Comparison of ENCODE assay signal across 9 cellular contexts in the genomic region with DNA sequence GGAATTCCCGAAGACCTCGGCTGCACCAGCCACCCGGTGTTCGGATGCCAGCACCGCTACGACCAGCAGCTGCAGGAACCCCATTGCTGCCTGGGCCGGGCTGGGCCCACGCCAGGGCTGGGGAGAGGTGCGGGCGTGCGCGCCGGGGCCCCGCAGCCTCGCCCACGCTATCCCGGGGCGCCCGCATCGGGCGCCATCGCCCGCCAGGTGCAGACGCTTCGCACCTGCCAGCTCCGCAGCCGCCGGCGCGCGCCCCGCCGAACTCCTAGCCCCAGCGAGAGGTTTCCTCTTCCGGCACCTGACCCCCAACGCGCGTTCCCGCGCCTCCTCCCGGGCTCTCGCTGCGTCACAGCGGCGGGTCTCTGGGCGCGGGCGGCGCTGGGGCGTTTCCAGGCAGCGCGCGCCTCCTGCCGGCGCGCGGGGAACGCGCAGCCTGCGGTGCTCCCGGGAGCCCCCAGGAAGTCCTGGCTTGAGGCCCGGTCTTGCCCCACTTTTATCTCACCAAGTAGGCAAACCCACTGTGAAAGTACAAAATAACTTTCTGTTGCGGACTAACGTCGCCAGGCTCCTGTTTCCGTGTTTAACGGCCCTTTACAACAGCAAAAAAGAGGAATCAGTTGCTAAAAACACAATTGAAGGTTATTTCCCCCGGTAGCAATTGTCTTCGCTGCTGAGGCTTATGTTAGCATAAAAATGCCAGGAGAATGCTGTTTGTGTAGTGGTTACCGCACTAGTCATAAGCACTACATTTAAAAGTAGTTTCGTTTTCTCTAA. TPM values are rescaled to one million over a fixed set of nuclear protein-coding genes. Genes with fewer than 3 reads are reported as not detected.
DNase-seq lines count a peak whose midpoint lies in the region; ATAC-seq, FAIRE-seq and TF ChIP-seq lines count a peak whose summit lies in the region.
"Had no signal": no experiment of that assay in that cellular context is flagged by ENCODE, and none has a peak within 500 bp of the region (broad histone marks: within the 10 kb centered on the region; RNA-seq: fewer than 3 reads in every experiment).

A gene with protein sequence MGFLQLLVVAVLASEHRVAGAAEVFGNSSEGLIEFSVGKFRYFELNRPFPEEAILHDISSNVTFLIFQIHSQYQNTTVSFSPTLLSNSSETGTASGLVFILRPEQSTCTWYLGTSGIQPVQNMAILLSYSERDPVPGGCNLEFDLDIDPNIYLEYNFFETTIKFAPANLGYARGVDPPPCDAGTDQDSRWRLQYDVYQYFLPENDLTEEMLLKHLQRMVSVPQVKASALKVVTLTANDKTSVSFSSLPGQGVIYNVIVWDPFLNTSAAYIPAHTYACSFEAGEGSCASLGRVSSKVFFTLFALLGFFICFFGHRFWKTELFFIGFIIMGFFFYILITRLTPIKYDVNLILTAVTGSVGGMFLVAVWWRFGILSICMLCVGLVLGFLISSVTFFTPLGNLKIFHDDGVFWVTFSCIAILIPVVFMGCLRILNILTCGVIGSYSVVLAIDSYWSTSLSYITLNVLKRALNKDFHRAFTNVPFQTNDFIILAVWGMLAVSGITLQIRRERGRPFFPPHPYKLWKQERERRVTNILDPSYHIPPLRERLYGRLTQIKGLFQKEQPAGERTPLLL (minus strand): TSS at position 300 of the 774 bp plus-strand sequence. CDS start 216 bp downstream, at position 84.

- H3K27me3 ChIP-seq in bronchial epithelial cell (ENCODE audit: control insufficient read depth, insufficient read depth, low read length) = no peaks in the 10 kb centered on the region

- TF ChIP-seq POLR2A in GM18951 (IDR thresholded peaks at IDR 0.05; ENCODE audit: extremely low read depth, insufficient read depth, insufficient read length) = peak; percentile 91

- FAIRE-seq in bronchial epithelial cell (lab: Jason Lieb, UNC) = no peak
- FAIRE-seq: TTC549 had no signal

- no peaks in the 10 kb centered on the region for H3K36me3 ChIP-seq in bronchial epithelial cell (ENCODE audit: control insufficient read depth, insufficient read depth, low read length)

- in situ Hi-C loops in GM18951 (cut with MboI; ENCODE audit: low sequenced_read_pairs, unreplicated experiment) = no loop called here

- TF ChIP-seq CTCF in AG09309 (IDR thresholded peaks at IDR 0.05; ENCODE audit: control insufficient read depth, insufficient read depth, low read depth, low read length, missing control alignments) (peak; percentile 65), WI38 (IDR thresholded peaks at IDR 0.05; ENCODE audit: low read depth, low read length) (peak; percentile 95), bronchial epithelial cell (IDR thresholded peaks at IDR 0.05; ENCODE audit: insufficient read depth, low read length, severe bottlenecking) (peak; percentile 90)

- peak; percentile 90 for ATAC-seq in HG03175 (IDR thresholded peaks at IDR 0.05; ENCODE audit: unreplicated experiment)

- DNase-seq in AG09309 (ENCODE audit: low read depth) = peak; percentile 39
- DNase-seq in NCI-H2227 (lab: John Stamatoyannopoulos, UW; ENCODE audit: unreplicated experiment) = peak; percentile 92
- peak; percentile 84 for DNase-seq in bronchial epithelial cell (ENCODE audit: low read depth)
- peak; percentile 94 for DNase-seq in iPS-NIHi7 (ENCODE audit: extremely low spot score)
- peak; percentile 52 for DNase-seq in smooth muscle cell of the brain vasculature (ENCODE audit: low read depth, low spot score)

- H3K4me3 ChIP-seq in AG09309 (ENCODE audit: control insufficient read depth, low read depth, low read length) (peak within 1 kb of the TSS; percentile 84), WI38 (ENCODE audit: low read depth, low read length) (peak within 1 kb of the TSS; percentile 85), bronchial epithelial cell (ENCODE audit: low read depth, low read length) (peak within 1 kb of the TSS; percentile 53)

RNA-seq across cellular contexts. Expression of the gene that starts here (rescaled TPM):
- 397 and 426 TPM in 2 replicates for total RNA-seq in bronchial epithelial cell

Comparison
In these comparisons a context has a peak if more than half of its experiments do, and no peak if none do; other contexts are left out.
1. Peak in every context shown above with its lines: DNase-seq, ATAC-seq and H3K4me3 ChIP-seq.
2. DNase-seq: peak in every context shown above with its lines; median percentile 94 in iPS-NIHi7; 92 in NCI-H2227; 84 in bronchial epithelial cell; 52 in smooth muscle cell of the brain vasculature; 39 in AG09309.